In genomic region chr5:143227301-143227700, GRCh38 we compare ENCODE assay signal across 14 cellular contexts.
DNase-seq lines count a peak whose midpoint lies in the region; ATAC-seq, FAIRE-seq and TF ChIP-seq lines count a peak whose summit lies in the region.
"Had no signal": no experiment of that assay in that cellular context is flagged by ENCODE, and none has a peak within 500 bp of the region (broad histone marks: within the 10 kb centered on the region; RNA-seq: fewer than 3 reads in every experiment).

No MANE protein-coding gene starts in this region.

- H3K27me3 Mint-ChIP-seq in effector memory CD8-positive, alpha-beta T cell: no peaks in the 10 kb centered on the region

- no peak for TF ChIP-seq CTCF in IMR-90 (conservative IDR thresholded peaks at IDR 0.05; ENCODE audit: low read depth, low read length)
- no peak for TF ChIP-seq CTCF in parathyroid adenoma (IDR thresholded peaks at IDR 0.05)
- TF ChIP-seq CTCF in PC-3 (conservative IDR thresholded peaks at IDR 0.05; ENCODE audit: low read depth, low read length): no peak

- no peak overlapping the region for H3K56ac ChIP-seq in IMR-90 (ENCODE audit: extremely low read depth, insufficient read depth, low read length)

- no peaks in the 10 kb centered on the region for H3K79me1 ChIP-seq in IMR-90 (ENCODE audit: low read depth in 1 of 2, low read length in 2 of 2)

- no peak overlapping the region for H3K4ac ChIP-seq in IMR-90 (ENCODE audit: low read depth, low read length)

- H3K14ac ChIP-seq in IMR-90 (replicated peaks; ENCODE audit: low read depth, low read length): no peak overlapping the region

- dilution Hi-C loops in IMR-90 (cut with HindIII; ENCODE audit: low sequenced_read_pairs, unreplicated experiment): no loop called here

- H3K27ac ChIP-seq in IMR-90 (ENCODE audit: insufficient read depth, low read length) (no peak overlapping the region), parathyroid adenoma (peak overlapping the region; percentile 5), PC-3 (ENCODE audit: low read length) (no peak overlapping the region)

- no peak overlapping the region for H2BK120ac ChIP-seq in IMR-90 (ENCODE audit: low read depth, low read length)

- H4K8ac ChIP-seq in IMR-90 (ENCODE audit: low read depth in 2 of 2, low read length in 2 of 2): no peak overlapping the region

- no peak overlapping the region for H4K5ac ChIP-seq in IMR-90 (ENCODE audit: low read depth, low read length)

- no peak overlapping the region for H2AFZ ChIP-seq in IMR-90 (replicated peaks; ENCODE audit: low read length, poor library complexity)
- peak overlapping the region; percentile 24 for H2AFZ ChIP-seq in parathyroid adenoma
- H2AFZ ChIP-seq in PC-3 (ENCODE audit: low read length): no peak overlapping the region

- no peak overlapping the region for H2BK20ac ChIP-seq in IMR-90 (ENCODE audit: low read depth, low read length)

- H3F3A ChIP-seq in PC-3 (ENCODE audit: low read length, unreplicated experiment): no peaks in the 10 kb centered on the region

- no peak for FAIRE-seq in HTR-8/SVneo (lab: Jason Lieb, UNC)
- FAIRE-seq: GM19239 had no signal

- BruUV-seq in IMR-90 (replicated peaks; lab: Mats Ljungman, UMichigan) (no TSS peak), PC-3 (replicated peaks; lab: Mats Ljungman, UMichigan) (no TSS peak)

- CTCF ChIA-PET in IMR-90 (lab: Yijun Ruan, JAX) (interaction anchor here (0.7 kb wide), 1 partner anchor 58 kb away, joined by 3 read pairs; no protein-coding TSS in a partner anchor), PC-3 (lab: Charles Lee) (no interaction called here)

- H3K36me3 ChIP-seq in IMR-90 (ENCODE audit: control insufficient read depth, insufficient read depth, low read length) (no peaks in the 10 kb centered on the region), parathyroid adenoma (ENCODE audit: control insufficient read depth, insufficient read depth, low read length) (no peaks in the 10 kb centered on the region), PC-3 (ENCODE audit: low read depth, low read length) (no peaks in the 10 kb centered on the region)

- H3K27me3 ChIP-seq in IMR-90 (ENCODE audit: control insufficient read depth, insufficient read depth, low read length) (no peaks in the 10 kb centered on the region), parathyroid adenoma (ENCODE audit: control insufficient read depth, insufficient read depth, low read length) (no peaks in the 10 kb centered on the region), PC-3 (ENCODE audit: low read length) (no peaks in the 10 kb centered on the region)

- H3K9me3 ChIP-seq in IMR-90 (ENCODE audit: control insufficient read depth, insufficient read depth, low read length) (no peaks in the 10 kb centered on the region), parathyroid adenoma (ENCODE audit: control insufficient read depth, low read length) (no peaks in the 10 kb centered on the region), PC-3 (ENCODE audit: low read length) (no peaks in the 10 kb centered on the region)

- H3K9ac ChIP-seq in IMR-90 (ENCODE audit: low read depth, low read length) (no peak overlapping the region), parathyroid adenoma (no peak overlapping the region), PC-3 (ENCODE audit: low read length) (no peak overlapping the region)

- H2BK15ac ChIP-seq in IMR-90 (ENCODE audit: low read depth, low read length): no peak overlapping the region

- 100% methylated on average over 2 of the region's 6 CpGs; no CpG with 5 or more reads in 1 of the 2 experiments for WGBS in IMR-90 (ENCODE audit: extremely low coverage in 2 of 2, insufficient read length in 1 of 2), 2 experiments

- H3K4me3 ChIP-seq in IMR-90 (ENCODE audit: insufficient read depth, low read depth, low read length) (no peak overlapping the region), parathyroid adenoma (ENCODE audit: low read depth, low read length) (no peak overlapping the region), PC-3 (ENCODE audit: low read length) (no peak overlapping the region)

- no peak overlapping the region for H3K23ac ChIP-seq in IMR-90 (ENCODE audit: low read depth, low read length)

- no peak for TF ChIP-seq RAD21 in IMR-90 (IDR thresholded peaks at IDR 0.05; ENCODE audit: low read length)

- H3K36me3 Mint-ChIP-seq in effector memory CD8-positive, alpha-beta T cell (ENCODE audit: insufficient read depth): peaks cover 26% of the 10 kb centered on the region

- H4K91ac ChIP-seq in IMR-90 (ENCODE audit: insufficient read depth, low read depth, low read length): no peak overlapping the region

- peaks cover 11% of the 10 kb centered on the region; the same call in 1 of the 2 replicates for H3K4me1 ChIP-seq in IMR-90 (ENCODE audit: control insufficient read depth, insufficient read depth, low read length)
- peaks cover 17% of the 10 kb centered on the region for H3K4me1 ChIP-seq in parathyroid adenoma
- no peaks in the 10 kb centered on the region for H3K4me1 ChIP-seq in PC-3 (ENCODE audit: insufficient read depth, low read length)

- in situ Hi-C loops in IMR-90 (cut with MboI; ENCODE audit: low sequenced_read_pairs): no loop called here

- H3K9me1 ChIP-seq in IMR-90 (ENCODE audit: insufficient read depth, low read length): peaks cover 15% of the 10 kb centered on the region

- POLR2A ChIA-PET in IMR-90 (lab: Charles Lee; ENCODE audit: unreplicated experiment) (no interaction called here), PC-3 (lab: Charles Lee; ENCODE audit: unreplicated experiment) (no interaction called here)

- ATAC-seq in IMR-90 (ENCODE audit: low read depth) (no peak), PC-3 (no peak), HG03108 (IDR thresholded peaks at IDR 0.05; ENCODE audit: unreplicated experiment) (no peak)
- no peak for ATAC-seq in effector memory CD8-positive, alpha-beta T cell (replicated peaks)

- no peak overlapping the region for H3K4me3 Mint-ChIP-seq in effector memory CD8-positive, alpha-beta T cell

- peak overlapping the region; percentile 18; the same call in 1 of the 2 replicates for H2AK5ac ChIP-seq in IMR-90 (ENCODE audit: low read depth, low read length)

- no peak overlapping the region for H3K18ac ChIP-seq in IMR-90 (ENCODE audit: low read depth, low read length)

- H2AK9ac ChIP-seq in IMR-90 (replicated peaks; ENCODE audit: low read depth, low read length, poor library complexity): no peak overlapping the region

- no peaks in the 10 kb centered on the region for H3K9me3 Mint-ChIP-seq in effector memory CD8-positive, alpha-beta T cell

- H2BK5ac ChIP-seq in IMR-90 (ENCODE audit: low read depth, low read length, poor library complexity, severe bottlenecking): no peak overlapping the region

- TF ChIP-seq POLR2A in IMR-90 (IDR thresholded peaks at IDR 0.05; ENCODE audit: low read depth, low read length): no peak

- no peaks in the 10 kb centered on the region for H3K79me2 ChIP-seq in parathyroid adenoma
- no peaks in the 10 kb centered on the region for H3K79me2 ChIP-seq in PC-3 (ENCODE audit: low read length)

- DNase-seq in IMR-90: no peak
- DNase-seq in NCI-H69 (lab: John Stamatoyannopoulos, UW): peak; percentile 69
- DNase-seq in effector memory CD8-positive, alpha-beta T cell: no peak
- DNase-seq in HTR-8/SVneo (ENCODE audit: insufficient read length, low spot score): no peak
- DNase-seq in PC-3: no peak
- no peak for DNase-seq in AG08396 (ENCODE audit: low spot score)
- DNase-seq: ACHN, Calu3, NCI-H187 treated with DMSO at 0.1 percent for 48 hours, NCI-H446, NCI-H748 treated with DMSO at 0.1 percent for 48 hours had no signal

- peaks cover 48 to 49% of the 10 kb centered on the region in 2 donors for H3K4me1 Mint-ChIP-seq in effector memory CD8-positive, alpha-beta T cell (ENCODE audit: low read depth in 2 of 2)

- peak overlapping the region; percentile 20 to 92 for H3K27ac Mint-ChIP-seq in effector memory CD8-positive, alpha-beta T cell

- H3K9me2 ChIP-seq in PC-3 (replicated peaks; ENCODE audit: low read length): no peaks in the 10 kb centered on the region

- intact Hi-C loops in IMR-90 (cut with micrococcal nuclease) (no loop called here), PC-3 (cut with micrococcal nuclease) (no loop called here)

- H3K4me2 ChIP-seq in IMR-90 (ENCODE audit: low read depth, low read length) (no peak overlapping the region), parathyroid adenoma (ENCODE audit: low read length) (peak overlapping the region; percentile 4), PC-3 (ENCODE audit: low read length) (no peak overlapping the region)

- H4K20me1 ChIP-seq in IMR-90 (ENCODE audit: insufficient read depth, low read length): no peaks in the 10 kb centered on the region
- H4K20me1 ChIP-seq in PC-3 (ENCODE audit: low read length): no peaks in the 10 kb centered on the region

TF ChIP-seq in IMR-90, 13 proteins besides CTCF, POLR2A, EP300 and RAD21:
- TF ChIP-seq MXI1 (IDR thresholded peaks at IDR 0.05; ENCODE audit: borderline replicate concordance, low read depth, low read length) (no peak), BHLHE40 (IDR thresholded peaks at IDR 0.05; ENCODE audit: low read depth, low read length) (no peak), RCOR1 (IDR thresholded peaks at IDR 0.05; ENCODE audit: insufficient replicate concordance, low read length) (no peak), FOS (IDR thresholded peaks at IDR 0.05; ENCODE audit: low read depth, low read length) (no peak), MAFK (IDR thresholded peaks at IDR 0.05; ENCODE audit: low read depth, low read length) (no peak), CEBPB (IDR thresholded peaks at IDR 0.05; ENCODE audit: low read depth, low read length) (no peak), RFX5 (IDR thresholded peaks at IDR 0.05; ENCODE audit: low read depth, low read length) (no peak), SMC3 (IDR thresholded peaks at IDR 0.05; ENCODE audit: low read depth, low read length) (no peak)
